12 cellular contexts compared by ENCODE assay signal in genomic region chr14:96146131-96146771, GRCh38. TPM values are rescaled to one million over a fixed set of nuclear protein-coding genes. Genes with fewer than 3 reads are reported as not detected.
DNase-seq lines count a peak whose midpoint lies in the region; ATAC-seq, FAIRE-seq and TF ChIP-seq lines count a peak whose summit lies in the region.
"Had no signal": no experiment of that assay in that cellular context is flagged by ENCODE, and none has a peak within 500 bp of the region (broad histone marks: within the 10 kb centered on the region; RNA-seq: fewer than 3 reads in every experiment).

No MANE protein-coding gene starts in this region.

- dilution Hi-C loops in keratinocyte (cut with MboI; ENCODE audit: extremely low pct_ligation_motif_present, low sequenced_read_pairs) = no loop called here

- H4K20me1 ChIP-seq in keratinocyte (ENCODE audit: control insufficient read depth, extremely low read depth, insufficient read depth, low read length) = no peaks in the 10 kb centered on the region
- H4K20me1 ChIP-seq in OCI-LY7 (ENCODE audit: insufficient read depth, low read length) = no peaks in the 10 kb centered on the region

- no peak overlapping the region for H3K4me3 ChIP-seq in bronchial epithelial cell (ENCODE audit: low read depth, low read length)
- no peak overlapping the region for H3K4me3 ChIP-seq in keratinocyte (ENCODE audit: control insufficient read depth in 2 of 3, extremely low read depth in 1 of 3, insufficient read depth in 2 of 3, low read depth in 1 of 3, low read length in 3 of 3)
- no peak overlapping the region for H3K4me3 ChIP-seq in subcutaneous abdominal adipose tissue (ENCODE audit: low read depth in 1 of 5, low read length in 5 of 5)
- H3K4me3 ChIP-seq in OCI-LY7 (ENCODE audit: low read depth, low read length, poor library complexity, severe bottlenecking) = no peak overlapping the region
- H3K4me3 ChIP-seq: right lobe of liver had no signal

- H2AFZ ChIP-seq in keratinocyte (ENCODE audit: control insufficient read depth, low read length) (no peak overlapping the region), OCI-LY7 (ENCODE audit: low read length) (no peak overlapping the region)

- FAIRE-seq in HTR-8/SVneo (lab: Jason Lieb, UNC) = no peak
- no peak for FAIRE-seq in bronchial epithelial cell (lab: Jason Lieb, UNC)
- FAIRE-seq in keratinocyte (lab: Jason Lieb, UNC) = peak; percentile 5

- DNase-seq in HTR-8/SVneo (ENCODE audit: insufficient read length, low spot score) (peak; percentile 29), bronchial epithelial cell (ENCODE audit: low read depth) (peak; percentile 7), keratinocyte (ENCODE audit: low read depth, low spot score) (no peak), OCI-LY7 (ENCODE audit: low spot score) (no peak)
- DNase-seq: activated CD4-positive, alpha-beta T cell treated with anti-CD3 and anti-CD28 coated beads, Interleukin-2, amount 50 U/mL, for 4 hours; effector CD4-positive, alpha-beta T cell; NCI-H2171; right lobe of liver had no signal

- H3K9me1 ChIP-seq in keratinocyte (ENCODE audit: control insufficient read depth, extremely low read depth, insufficient read depth, low read length) = no peaks in the 10 kb centered on the region

- H3K9ac ChIP-seq in keratinocyte (ENCODE audit: control insufficient read depth, extremely low read depth, insufficient read depth, low read length) (no peak overlapping the region), subcutaneous abdominal adipose tissue (ENCODE audit: low read length in 5 of 5) (no peak overlapping the region)

- intact Hi-C loops in OCI-LY7 (cut with micrococcal nuclease; ENCODE audit: unreplicated experiment) = no loop called here

- ATAC-seq in HG02642 (IDR thresholded peaks at IDR 0.05; ENCODE audit: poor library complexity, unreplicated experiment) (no peak), HG03196 (IDR thresholded peaks at IDR 0.05; ENCODE audit: unreplicated experiment) (no peak), GM21723 (IDR thresholded peaks at IDR 0.05; ENCODE audit: unreplicated experiment) (no peak)

- H3K9me3 ChIP-seq in keratinocyte (ENCODE audit: control insufficient read depth, low read depth, low read length) (no peaks in the 10 kb centered on the region), subcutaneous abdominal adipose tissue (ENCODE audit: control insufficient read depth in 5 of 5, low read length in 5 of 5) (peaks cover 0 to 4% (median 0%) of the 10 kb centered on the region in 5 donors), OCI-LY7 (ENCODE audit: low read length) (no peaks in the 10 kb centered on the region)
- H3K9me3 ChIP-seq: right lobe of liver had no signal

- H3K79me2 ChIP-seq in keratinocyte (ENCODE audit: control insufficient read depth, insufficient read depth, low read length) (no peaks in the 10 kb centered on the region), OCI-LY7 (ENCODE audit: insufficient read depth, low read depth, low read length) (no peaks in the 10 kb centered on the region)

- no TSS peak for BruUV-seq in OCI-LY7 (replicated peaks; lab: Mats Ljungman, UMichigan)

- TF ChIP-seq CTCF in bronchial epithelial cell (IDR thresholded peaks at IDR 0.05; ENCODE audit: insufficient read depth, low read length, severe bottlenecking) = no peak
- no peak for TF ChIP-seq CTCF in keratinocyte (optimal IDR thresholded peaks at IDR 0.05 in 1 of 3, IDR thresholded peaks at IDR 0.05 in 1 of 3, conservative IDR thresholded peaks at IDR 0.05 in 1 of 3; ENCODE audit: extremely low read depth in 1 of 3, insufficient read depth in 2 of 3, low read length in 3 of 3)
- TF ChIP-seq CTCF in OCI-LY7 (conservative IDR thresholded peaks at IDR 0.05; ENCODE audit: low read length) = no peak

- H3K27ac ChIP-seq in keratinocyte (ENCODE audit: control insufficient read depth, insufficient read depth, low read length) = no peak overlapping the region
- peak overlapping the region; percentile 71 for H3K27ac ChIP-seq in subcutaneous abdominal adipose tissue (ENCODE audit: low read depth, low read length)
- H3K27ac ChIP-seq in OCI-LY7 (ENCODE audit: low read depth, low read length, poor library complexity, severe bottlenecking) = no peak overlapping the region
- H3K27ac ChIP-seq: right lobe of liver had no signal

- H3K4me2 ChIP-seq in keratinocyte (ENCODE audit: control insufficient read depth, extremely low read depth, insufficient read depth, low read depth, low read length) (no peak overlapping the region), OCI-LY7 (ENCODE audit: low read length) (no peak overlapping the region)

- H3K4me1 ChIP-seq in keratinocyte (ENCODE audit: control insufficient read depth, extremely low read depth, insufficient read depth, low read length) (no peaks in the 10 kb centered on the region), subcutaneous abdominal adipose tissue (ENCODE audit: control insufficient read depth in 5 of 5, insufficient read depth in 5 of 5, low read length in 5 of 5) (peaks cover 2 to 18% (median 12%) of the 10 kb centered on the region in 5 donors), OCI-LY7 (ENCODE audit: insufficient read depth, low read length, poor library complexity, severe bottlenecking) (no peaks in the 10 kb centered on the region)
- H3K4me1 ChIP-seq: right lobe of liver had no signal

- H3K9me2 ChIP-seq in OCI-LY7 (ENCODE audit: insufficient read depth, low read length) = no peaks in the 10 kb centered on the region

- CTCF ChIA-PET in OCI-LY7 (lab: Charles Lee; ENCODE audit: unreplicated experiment) = no interaction called here

- H3K36me3 ChIP-seq in bronchial epithelial cell (ENCODE audit: control insufficient read depth, insufficient read depth, low read length) (no peaks in the 10 kb centered on the region), keratinocyte (ENCODE audit: control insufficient read depth in 2 of 2, extremely low read depth in 1 of 2, insufficient read depth in 2 of 2, low read length in 2 of 2) (no peaks in the 10 kb centered on the region), subcutaneous abdominal adipose tissue (ENCODE audit: control insufficient read depth in 5 of 5, insufficient read depth in 5 of 5, low read length in 5 of 5) (no peaks in the 10 kb centered on the region), OCI-LY7 (ENCODE audit: insufficient read depth, low read length) (no peaks in the 10 kb centered on the region)
- H3K36me3 ChIP-seq: right lobe of liver had no signal

- POLR2A ChIA-PET in OCI-LY7 (lab: Charles Lee) = interaction anchor here (1.1 to 1.2 kb wide), 2 partner anchors 9 to 19 kb away, joined by 3 read pairs; no protein-coding TSS in a partner anchor

- no peaks in the 10 kb centered on the region for H3K27me3 ChIP-seq in bronchial epithelial cell (ENCODE audit: control insufficient read depth, insufficient read depth, low read length)
- H3K27me3 ChIP-seq in keratinocyte (ENCODE audit: control insufficient read depth, extremely low read depth, insufficient read depth, low read length) = peaks cover 4% of the 10 kb centered on the region
- no peaks in the 10 kb centered on the region for H3K27me3 ChIP-seq in subcutaneous abdominal adipose tissue (ENCODE audit: control insufficient read depth in 5 of 5, insufficient read depth in 4 of 5, low read length in 5 of 5)
- H3K27me3 ChIP-seq: right lobe of liver had no signal

RNA-seq across cellular contexts. Expression of gene BDKRB2, which starts 58.4 kb away (rescaled TPM):
- total RNA-seq in bronchial epithelial cell = 3.2 and 6.5 TPM in 2 replicates
- polyA plus RNA-seq in keratinocyte = 10.9 to 13.2 TPM (median 11.2 TPM) in 3 replicates
- polyA plus RNA-seq in keratinocyte (2011; ENCODE audit: low read depth) = 8.0 TPM
- 6.5 and 6.6 TPM in 2 replicates for polyA plus RNA-seq in keratinocyte (2011; cell fraction: cytosol; rRNA removed)
- 22.4 and 24.9 TPM in 2 replicates for polyA plus RNA-seq in keratinocyte (2011; cell fraction: nucleus; rRNA removed)
- 5.8 and 9.9 TPM in 2 replicates for polyA plus RNA-seq in keratinocyte (2012; ENCODE audit: low replicate concordance)
- 30.9 to 46.4 TPM (median 37.9 TPM) in 3 replicates for polyA minus RNA-seq in keratinocyte
- polyA minus RNA-seq in keratinocyte (2011; cell fraction: cytosol; rRNA and poly(A)+ RNA removed) = 12.5 TPM
- polyA minus RNA-seq in keratinocyte (2011; cell fraction: nucleus; rRNA and poly(A)+ RNA removed) = 21.6 and 29.9 TPM in 2 replicates
- not detected in 2 replicates for total RNA-seq in OCI-LY7 (2014; rRNA removed; shearing (Covaris generic))
- total RNA-seq in OCI-LY7 (2022) = 0.17 and 0.18 TPM in 2 replicates

Comparison
In these comparisons a context has a peak if more than half of its experiments do, and no peak if none do; other contexts are left out.
1. DNase-seq: peak in HTR-8/SVneo (single experiment) and bronchial epithelial cell (single experiment); none in keratinocyte (single experiment) and OCI-LY7 (single experiment).